ENCODE assay signal across 8 cellular contexts in the genomic region with DNA sequence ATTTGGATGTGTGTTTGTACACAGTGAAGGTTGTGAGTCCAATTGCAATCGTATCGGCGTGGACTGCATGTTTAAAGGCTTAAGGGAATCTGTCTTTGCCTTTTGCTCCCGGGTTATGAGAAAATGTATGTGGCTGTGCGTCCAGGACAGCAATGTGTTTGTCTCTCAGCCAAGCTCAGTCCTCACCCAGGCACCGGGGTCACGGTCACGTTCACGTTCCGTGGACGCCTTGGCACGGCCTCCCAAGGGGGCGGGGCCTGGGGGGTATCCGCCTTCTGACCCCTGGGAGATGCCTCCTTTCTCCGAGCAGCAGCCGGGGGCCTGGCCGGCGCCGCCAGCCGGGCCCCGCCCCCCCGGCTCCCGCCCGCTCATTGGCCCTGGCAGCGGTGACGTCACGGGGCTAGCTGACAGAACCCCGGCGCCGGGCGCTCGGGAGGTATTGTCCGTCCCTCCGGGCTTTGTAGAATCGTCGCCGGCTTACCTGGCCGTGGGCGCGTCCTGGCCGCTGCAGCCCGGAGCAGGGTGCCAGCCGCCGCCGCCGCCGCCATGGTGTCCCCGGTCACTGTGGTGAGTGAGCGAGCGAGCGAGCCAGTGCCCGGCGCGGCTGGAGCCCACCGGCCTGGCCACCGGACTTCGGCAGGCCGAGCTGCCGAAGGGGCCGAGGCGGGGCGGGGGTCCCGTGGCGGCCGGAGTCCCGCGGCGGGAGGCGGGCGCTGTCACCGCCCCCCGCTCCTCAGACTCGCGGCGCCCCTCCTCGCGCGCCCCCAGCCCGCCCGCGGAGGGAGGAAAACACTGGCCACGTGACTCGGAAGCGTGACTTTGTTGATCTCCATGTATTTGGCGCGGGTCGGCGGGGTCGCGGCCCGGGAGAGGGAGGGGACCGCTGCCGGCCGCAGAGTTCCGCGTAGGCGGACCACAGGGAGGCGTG. TPM values are rescaled to one million over a fixed set of nuclear protein-coding genes. Genes with fewer than 3 reads are reported as not detected.
A peak's percentile ranks its signal among the peaks of the same experiment; 100 is the strongest.
DNase-seq lines count a peak whose midpoint lies in the region; ATAC-seq and TF ChIP-seq lines count a peak whose summit lies in the region.

A gene with protein sequence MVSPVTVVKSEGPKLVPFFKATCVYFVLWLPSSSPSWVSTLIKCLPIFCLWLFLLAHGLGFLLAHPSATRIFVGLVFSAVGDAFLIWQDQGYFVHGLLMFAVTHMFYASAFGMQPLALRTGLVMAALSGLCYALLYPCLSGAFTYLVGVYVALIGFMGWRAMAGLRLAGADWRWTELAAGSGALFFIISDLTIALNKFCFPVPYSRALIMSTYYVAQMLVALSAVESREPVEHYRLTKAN (plus strand): TSS at position 439 of the 928 bp plus-strand sequence. CDS start 108 bp downstream, at position 547.

- peak within 1 kb of the TSS; percentile 84 for H3K4me3 Mint-ChIP-seq in T-helper 17 cell
- H3K4me3 Mint-ChIP-seq in type B pancreatic cell, result peak within 1 kb of the TSS; percentile 84

- DNase-seq in NCI-H1417 (lab: John Stamatoyannopoulos, UW) (peak; percentile 92 to 95 (median 95)), T-helper 17 cell (peak; percentile 84 to 90 (median 89)), amniotic stem cell (lab: John Stamatoyannopoulos, UW) (peak; percentile 58), left cardiac atrium (peak; percentile 96), posterior vena cava (ENCODE audit: low spot score) (peak; percentile 97), type B pancreatic cell (ENCODE audit: extremely low spot score, unreplicated experiment) (peak; percentile 92)

- H3K27me3 Mint-ChIP-seq in T-helper 17 cell (no peaks in the 10 kb centered on the region), type B pancreatic cell (peaks cover 15% of the 10 kb centered on the region)

- intact Hi-C loops in left cardiac atrium (cut with DNase I) (loop anchor here in 1 of 2 donors (5.0 kb wide), 1 partner anchor 66 kb away; the partner anchor contains the start of gene SPTY2D1), posterior vena cava (cut with DNase I) (loop anchor here in 1 of 2 donors (5.0 kb wide), 1 partner anchor 66 kb away; the partner anchor contains the start of gene SPTY2D1)

- H3K4me1 Mint-ChIP-seq in T-helper 17 cell (peaks cover 20% of the 10 kb centered on the region), type B pancreatic cell (ENCODE audit: unreplicated experiment) (peaks cover 9% of the 10 kb centered on the region)

- no peaks in the 10 kb centered on the region for H3K9me3 Mint-ChIP-seq in type B pancreatic cell

- ATAC-seq in HG02759 (IDR thresholded peaks at IDR 0.05; ENCODE audit: unreplicated experiment) (peak; percentile 98), T-helper 17 cell (peak; percentile 95), left cardiac atrium (peak; percentile 96 to 97)

- H3K27ac Mint-ChIP-seq in T-helper 17 cell (peak within 1 kb of the TSS; percentile 83), type B pancreatic cell (peak within 1 kb of the TSS; percentile 67)

- H3K9me3 ChIP-seq in T-helper 17 cell (ENCODE audit: control insufficient read depth, low read length, poor library complexity, severe bottlenecking), result no peaks in the 10 kb centered on the region

- TF ChIP-seq CTCF in GM12875 (IDR thresholded peaks at IDR 0.05; ENCODE audit: borderline replicate concordance, insufficient read depth, low read depth, low read length) (no peak), type B pancreatic cell (conservative IDR thresholded peaks at IDR 0.05) (no peak)

- H3K36me3 Mint-ChIP-seq in T-helper 17 cell (ENCODE audit: low read depth) (no peaks in the 10 kb centered on the region), type B pancreatic cell (no peaks in the 10 kb centered on the region)

- peak within 1 kb of the TSS; percentile 55 for H3K4me3 ChIP-seq in GM12875 (ENCODE audit: low read depth, low read length)

RNA-seq across cellular contexts. Expression of the gene that starts here (rescaled TPM):
- 1 to 10 TPM; 5.4 to 6.1 TPM for total RNA-seq in T-helper 17 cell
- total RNA-seq in left cardiac atrium, result 1 to 10 TPM; 3.9 to 4.8 TPM
- total RNA-seq in posterior vena cava, result 1 to 10 TPM; 2.2 to 4.0 TPM
- 3.6 and 6.5 TPM in 2 replicates for total RNA-seq in type B pancreatic cell (ENCODE audit: low replicate concordance)

Comparison
In these comparisons a context has a peak if more than half of its experiments do, and no peak if none do; other contexts are left out.
1. Peak in every context shown above with its lines: DNase-seq, ATAC-seq and H3K4me3 ChIP-seq.